In the genomic region with DNA sequence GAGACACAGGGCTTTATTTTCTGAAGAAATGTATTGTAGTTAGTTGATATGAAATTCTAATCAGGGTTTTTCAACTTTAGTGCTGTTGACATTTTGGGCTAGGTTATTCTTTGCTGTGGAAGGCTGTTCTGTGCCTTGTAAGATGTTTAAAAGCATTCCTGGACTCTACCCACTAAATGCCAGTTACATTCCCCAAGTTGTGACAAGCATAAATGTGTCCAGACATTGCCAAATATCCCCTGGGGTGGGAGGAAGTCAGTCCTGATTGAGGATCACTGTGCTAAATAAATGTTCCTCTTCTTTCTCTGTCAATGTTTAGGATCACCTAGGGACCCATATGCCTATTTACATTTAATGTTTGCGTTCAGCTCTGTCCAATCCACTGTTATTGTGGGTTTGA, we compare ENCODE assay signal across 19 cellular contexts.
DNase-seq lines count a peak whose midpoint lies in the region; ATAC-seq, FAIRE-seq and TF ChIP-seq lines count a peak whose summit lies in the region.
"Had no signal": no experiment of that assay in that cellular context is flagged by ENCODE, and none has a peak within 500 bp of the region (broad histone marks: within the 10 kb centered on the region; RNA-seq: fewer than 3 reads in every experiment).

No MANE protein-coding gene starts in this region.

- H3K4me3 ChIP-seq in foreskin fibroblast (ENCODE audit: low read depth in 1 of 2, low read length in 2 of 2): no peak overlapping the region
- H3K4me3 ChIP-seq in prostate gland: no peak overlapping the region
- no peak overlapping the region for H3K4me3 ChIP-seq in MG63
- H3K4me3 ChIP-seq: SJCRH30 had no signal

- no peaks in the 10 kb centered on the region for H3K27me3 ChIP-seq in prostate gland (replicated peaks; ENCODE audit: insufficient read depth)
- no peaks in the 10 kb centered on the region for H3K27me3 ChIP-seq in MG63
- H3K27me3 ChIP-seq: BE2C, SJCRH30 had no signal

- no peak for TF ChIP-seq POLR2A in prostate gland (IDR thresholded peaks at IDR 0.05)

- H3K9me3 ChIP-seq in prostate gland (no peaks in the 10 kb centered on the region), MG63 (no peaks in the 10 kb centered on the region)
- H3K9me3 ChIP-seq: BE2C, SJCRH30 had no signal

- intact Hi-C loops in prostate gland (cut with DNase I): no loop called here

- no peaks in the 10 kb centered on the region for H3K4me1 ChIP-seq in prostate gland (replicated peaks)
- H3K4me1 ChIP-seq: SJCRH30 had no signal

- no peak for FAIRE-seq in GM19239 (lab: Jason Lieb, UNC)

- in situ Hi-C loops in G401 (cut with HindIII; ENCODE audit: low sequenced_read_pairs) (no loop called here), SK-MEL-5 (cut with HindIII; ENCODE audit: low pct_unique_long_range_greater_than_20kb, low sequenced_read_pairs) (no loop called here)

- ATAC-seq in GM21360 (IDR thresholded peaks at IDR 0.05; ENCODE audit: unreplicated experiment): no peak

- peak overlapping the region in 1 of 2 donors; percentile 38 for H3K27ac ChIP-seq in prostate gland
- H3K27ac ChIP-seq: SJCRH30 had no signal

- WGBS in prostate gland: 61% methylated on average over 1 of the region's 1 CpG

- DNase-seq in G401 (ENCODE audit: low spot score) (peak; percentile 38), SK-MEL-5 (ENCODE audit: low read depth, low spot score) (peak; percentile 36), foreskin fibroblast (peak; percentile 3 to 6), prostate gland (ENCODE audit: low spot score) (peak; percentile 36), MG63 (no peak), GM19239 (ENCODE audit: insufficient read length, low spot score) (no peak), NCI-H1092 (lab: John Stamatoyannopoulos, UW) (no peak)
- DNase-seq: BE2C; Calu3; CD4-positive, alpha-beta memory T cell; GOT3; KBM-7; NCI-H1105; NCI-H187; NCI-H446; NK-92 treated with Interleukin-12 subunit alpha and Interleukin-12 subunit beta, amount 100 ng/mL, for 24 hours; OCI-M1; SJCRH30 had no signal

- H3K36me3 ChIP-seq in prostate gland (no peaks in the 10 kb centered on the region), MG63 (no peaks in the 10 kb centered on the region)
- H3K36me3 ChIP-seq: BE2C, SJCRH30 had no signal

- TF ChIP-seq CTCF in foreskin fibroblast (IDR thresholded peaks at IDR 0.05; ENCODE audit: low read depth, low read length) (no peak), prostate gland (IDR thresholded peaks at IDR 0.05) (no peak)

Comparison
In these comparisons a context has a peak if more than half of its experiments do, and no peak if none do; other contexts are left out.
1. DNase-seq: peak in G401 (single experiment), SK-MEL-5 (single experiment), foreskin fibroblast (2 of 2) and prostate gland (single experiment); none in MG63 (single experiment), GM19239 (single experiment) and NCI-H1092 (single experiment).